8 cellular contexts compared by ENCODE assay signal in genomic region chr17:17416400-17417360, GRCh38.
DNase-seq lines count a peak whose midpoint lies in the region; ATAC-seq, FAIRE-seq and TF ChIP-seq lines count a peak whose summit lies in the region.

No MANE protein-coding gene starts in this region.

- H3K36me3 Mint-ChIP-seq in activated T-helper 1 cell treated with anti-CD3 and anti-CD28 coated beads, Interleukin-12 subunit alpha, Interleukin-12 subunit beta, Interleukin-2, Interleukin-4 antibody, amounts not matched to agents 30 ng/mL and 10 ng/mL and 1 ng/mL, durations not matched to agents 14 hours and 24 hours and 36 hours (ENCODE audit: low read depth), result no peaks in the 10 kb centered on the region

- H3K4me1 ChIP-seq in MM.1S (ENCODE audit: low read length), result peaks cover 5% of the 10 kb centered on the region

- TF ChIP-seq POLR2A in H54 (IDR thresholded peaks at IDR 0.05; ENCODE audit: low read depth, low read length), result no peak

- no peak overlapping the region for H3K27ac Mint-ChIP-seq in activated T-helper 1 cell treated with anti-CD3 and anti-CD28 coated beads, Interleukin-12 subunit alpha, Interleukin-12 subunit beta, Interleukin-2, Interleukin-4 antibody, amounts not matched to agents 30 ng/mL and 10 ng/mL and 1 ng/mL, durations not matched to agents 14 hours and 24 hours and 36 hours

- no peaks in the 10 kb centered on the region for H3K9me2 ChIP-seq in MM.1S (replicated peaks; ENCODE audit: insufficient read depth, low read length)

- DNase-seq in Ammon's horn (ENCODE audit: low spot score) (peak; percentile 82), MM.1S (no peak), left cardiac atrium (peak; percentile 52), H54 (ENCODE audit: insufficient read length, low spot score) (no peak), D341Med (ENCODE audit: low spot score) (no peak)
- DNase-seq in activated T-helper 1 cell treated with anti-CD3 and anti-CD28 coated beads, Interleukin-12 subunit alpha, Interleukin-12 subunit beta, Interleukin-2, Interleukin-4 antibody, amounts not matched to agents 30 ng/mL and 10 ng/mL and 1 ng/mL, durations not matched to agents 14 hours and 24 hours and 36 hours (ENCODE audit: low spot score), result peak; percentile 5
- DNase-seq in stimulated activated naive CD8-positive, alpha-beta T cell treated with anti-CD3 and anti-CD28 coated beads, Interleukin-15, Interleukin-2, amounts not matched to agents 100 U/mL and 50 U/mL, for 24 hours, result no peak

- no peak overlapping the region for H3K4me2 ChIP-seq in MM.1S (ENCODE audit: low read depth, low read length)

- H3K9me3 ChIP-seq in MM.1S (replicated peaks; ENCODE audit: insufficient read depth, low read length), result no peaks in the 10 kb centered on the region

- no peaks in the 10 kb centered on the region for H4K20me1 ChIP-seq in MM.1S (ENCODE audit: insufficient read depth, low read length)

- no peaks in the 10 kb centered on the region for H3F3A ChIP-seq in MM.1S (ENCODE audit: insufficient read depth, low read length)

- H3K27ac ChIP-seq in MM.1S (ENCODE audit: low read length), result no peak overlapping the region

- peak overlapping the region; percentile 61 for H2AFZ ChIP-seq in MM.1S (ENCODE audit: low read length)

- H3K4me1 Mint-ChIP-seq in activated T-helper 1 cell treated with anti-CD3 and anti-CD28 coated beads, Interleukin-12 subunit alpha, Interleukin-12 subunit beta, Interleukin-2, Interleukin-4 antibody, amounts not matched to agents 30 ng/mL and 10 ng/mL and 1 ng/mL, durations not matched to agents 14 hours and 24 hours and 36 hours (ENCODE audit: low read depth), result peaks cover 21% of the 10 kb centered on the region

- no peak for FAIRE-seq in H54 (lab: Jason Lieb, UNC)

- intact Hi-C loops in activated T-helper 1 cell treated with anti-CD3 and anti-CD28 coated beads, Interleukin-12 subunit alpha, Interleukin-12 subunit beta, Interleukin-2, Interleukin-4 antibody, amounts not matched to agents 30 ng/mL and 10 ng/mL and 1 ng/mL, durations not matched to agents 14 hours and 24 hours and 36 hours (cut with micrococcal nuclease), result no loop called here
- intact Hi-C loops in left cardiac atrium (cut with DNase I), result loop anchor here in 1 of 2 donors (10.0 kb wide), 1 partner anchor 58 kb away; the partner anchor contains the start of gene MED9

- ATAC-seq in left cardiac atrium (peak; percentile 48 to 69), GM19463 (IDR thresholded peaks at IDR 0.05; ENCODE audit: unreplicated experiment) (no peak)
- peak; percentile 55 for ATAC-seq in stimulated activated naive CD8-positive, alpha-beta T cell treated with anti-CD3 and anti-CD28 coated beads, Interleukin-15, Interleukin-2, amounts not matched to agents 100 U/mL and 50 U/mL, for 24 hours

- H3K9ac ChIP-seq in MM.1S (ENCODE audit: low read length), result no peak overlapping the region

- no peak overlapping the region for H3K4me3 ChIP-seq in MM.1S (ENCODE audit: low read length)

- no peaks in the 10 kb centered on the region for H3K79me2 ChIP-seq in MM.1S (ENCODE audit: low read length)

- TF ChIP-seq CTCF in MM.1S (IDR thresholded peaks at IDR 0.05; ENCODE audit: low read length), result no peak

- H3K36me3 ChIP-seq in MM.1S (replicated peaks; ENCODE audit: insufficient read depth, low read length), result no peaks in the 10 kb centered on the region

- H3K9me3 Mint-ChIP-seq in activated T-helper 1 cell treated with anti-CD3 and anti-CD28 coated beads, Interleukin-12 subunit alpha, Interleukin-12 subunit beta, Interleukin-2, Interleukin-4 antibody, amounts not matched to agents 30 ng/mL and 10 ng/mL and 1 ng/mL, durations not matched to agents 14 hours and 24 hours and 36 hours, result no peaks in the 10 kb centered on the region

- no peaks in the 10 kb centered on the region for H3K27me3 Mint-ChIP-seq in activated T-helper 1 cell treated with anti-CD3 and anti-CD28 coated beads, Interleukin-12 subunit alpha, Interleukin-12 subunit beta, Interleukin-2, Interleukin-4 antibody, amounts not matched to agents 30 ng/mL and 10 ng/mL and 1 ng/mL, durations not matched to agents 14 hours and 24 hours and 36 hours (ENCODE audit: insufficient read depth)

- H3K4me3 Mint-ChIP-seq in activated T-helper 1 cell treated with anti-CD3 and anti-CD28 coated beads, Interleukin-12 subunit alpha, Interleukin-12 subunit beta, Interleukin-2, Interleukin-4 antibody, amounts not matched to agents 30 ng/mL and 10 ng/mL and 1 ng/mL, durations not matched to agents 14 hours and 24 hours and 36 hours, result no peak overlapping the region

- H3K27me3 ChIP-seq in MM.1S (replicated peaks; ENCODE audit: insufficient read depth, low read length), result 0 out of 2 replicates have a peak, but pooled peaks cover 5% of the 10 kb centered on the region

Comparison
In these comparisons a context has a peak if more than half of its experiments do, and no peak if none do; other contexts are left out.
1. DNase-seq: peak in Ammon's horn (single experiment), activated T-helper 1 cell treated with anti-CD3 and anti-CD28 coated beads, Interleukin-12 subunit alpha, Interleukin-12 subunit beta, Interleukin-2, Interleukin-4 antibody, amounts not matched to agents 30 ng/mL and 10 ng/mL and 1 ng/mL, durations not matched to agents 14 hours and 24 hours and 36 hours (single experiment) and left cardiac atrium (single experiment); none in MM.1S (single experiment), stimulated activated naive CD8-positive, alpha-beta T cell treated with anti-CD3 and anti-CD28 coated beads, Interleukin-15, Interleukin-2, amounts not matched to agents 100 U/mL and 50 U/mL, for 24 hours (single experiment), H54 (single experiment) and D341Med (single experiment).